In genomic region chr4:98674404-98675173, GRCh38 we compare ENCODE assay signal across 23 cellular contexts. TPM values are rescaled to one million over a fixed set of nuclear protein-coding genes. Genes with fewer than 3 reads are reported as not detected.
DNase-seq lines count a peak whose midpoint lies in the region; ATAC-seq, FAIRE-seq and TF ChIP-seq lines count a peak whose summit lies in the region.
"Had no signal": no experiment of that assay in that cellular context is flagged by ENCODE, and none has a peak within 500 bp of the region (broad histone marks: within the 10 kb centered on the region; RNA-seq: fewer than 3 reads in every experiment).

No MANE protein-coding gene starts in this region.

- H3K14ac ChIP-seq in IMR-90 (replicated peaks; ENCODE audit: low read depth, low read length) = peak overlapping the region; percentile 30; the same call in 1 of the 2 replicates

- no peak overlapping the region for H2BK15ac ChIP-seq in IMR-90 (ENCODE audit: low read depth, low read length)

- TF ChIP-seq POLR2A in IMR-90 (IDR thresholded peaks at IDR 0.05; ENCODE audit: low read depth, low read length) = no peak

- H2AK5ac ChIP-seq in IMR-90 (ENCODE audit: low read depth, low read length) = peak overlapping the region; percentile 64

- peaks cover 15% of the 10 kb centered on the region for H3K27me3 Mint-ChIP-seq in neural progenitor cell (ENCODE audit: insufficient read depth, low read depth)
- H3K27me3 Mint-ChIP-seq: CD4-positive, CD25-positive, alpha-beta regulatory T cell had no signal

- DNase-seq in IMR-90 (peak; percentile 12), amniotic epithelial cell (ENCODE audit: low read depth) (peak; percentile 52), hepatocyte (ENCODE audit: low spot score) (no peak), neural progenitor cell (ENCODE audit: low spot score) (no peak), HCEC 1CT (no peak), pancreas (no peak), PC-3 (no peak)
- DNase-seq: CD4-positive, CD25-positive, alpha-beta regulatory T cell; COR-L47; DND-41; Karpas-422; MV-4-11; NCI-H1105 treated with DMSO at 0.1 percent for 48 hours; NCI-H2029 treated with DMSO at 0.1 percent for 48 hours; NCI-H510A treated with DMSO at 0.1 percent for 48 hours; NCI-H774 had no signal

- H2AFZ ChIP-seq in IMR-90 (replicated peaks; ENCODE audit: low read length, poor library complexity) (no peak overlapping the region), hepatocyte (peak overlapping the region; percentile 45), neural progenitor cell (replicated peaks) (peak overlapping the region; percentile 55), PC-3 (ENCODE audit: low read length) (no peak overlapping the region)

- H3K4me1 Mint-ChIP-seq in neural progenitor cell = peaks cover 16% of the 10 kb centered on the region

- H3K79me1 ChIP-seq in IMR-90 (ENCODE audit: low read depth in 1 of 2, low read length in 2 of 2) = no peaks in the 10 kb centered on the region

- no peak overlapping the region for H4K8ac ChIP-seq in IMR-90 (ENCODE audit: low read depth in 2 of 2, low read length in 2 of 2)

- dilution Hi-C loops in IMR-90 (cut with HindIII; ENCODE audit: low sequenced_read_pairs, unreplicated experiment) = no loop called here

- H3K27me3 ChIP-seq in IMR-90 (ENCODE audit: control insufficient read depth, insufficient read depth, low read length) = no peaks in the 10 kb centered on the region
- H3K27me3 ChIP-seq in hepatocyte = no peaks in the 10 kb centered on the region
- no peaks in the 10 kb centered on the region for H3K27me3 ChIP-seq in neural progenitor cell
- H3K27me3 ChIP-seq in pancreas = peaks cover 0 to 3% (median 0%) of the 10 kb centered on the region in 4 donors
- no peaks in the 10 kb centered on the region for H3K27me3 ChIP-seq in PC-3 (ENCODE audit: low read length)
- H3K27me3 ChIP-seq: SJSA1 had no signal

- no peak overlapping the region for H3K4me2 ChIP-seq in IMR-90 (ENCODE audit: low read depth, low read length)
- H3K4me2 ChIP-seq in hepatocyte = peak overlapping the region; percentile 56
- H3K4me2 ChIP-seq in neural progenitor cell = no peak overlapping the region
- no peak overlapping the region for H3K4me2 ChIP-seq in PC-3 (ENCODE audit: low read length)

- peak; percentile 49 for ATAC-seq in IMR-90 (ENCODE audit: low read depth)
- ATAC-seq in pancreas = no peak
- ATAC-seq in PC-3 = no peak
- ATAC-seq: Right ventricle myocardium inferior had no signal

- H3K27ac ChIP-seq in IMR-90 (ENCODE audit: insufficient read depth, low read length) = no peak overlapping the region
- no peak overlapping the region for H3K27ac ChIP-seq in hepatocyte
- no peak overlapping the region for H3K27ac ChIP-seq in neural progenitor cell
- no peak overlapping the region for H3K27ac ChIP-seq in pancreas
- no peak overlapping the region for H3K27ac ChIP-seq in PC-3 (ENCODE audit: low read length)
- H3K27ac ChIP-seq: SJSA1 had no signal

- no peak overlapping the region for H2BK20ac ChIP-seq in IMR-90 (ENCODE audit: low read depth, low read length)

- H3K4me1 ChIP-seq in IMR-90 (ENCODE audit: control insufficient read depth, insufficient read depth, low read length) (0 out of 2 replicates have a peak, but pooled peaks cover 3% of the 10 kb centered on the region), hepatocyte (ENCODE audit: insufficient read depth) (peaks cover 6% of the 10 kb centered on the region), neural progenitor cell (peaks cover 12% of the 10 kb centered on the region), pancreas (no peaks in the 10 kb centered on the region), PC-3 (ENCODE audit: insufficient read depth, low read length) (no peaks in the 10 kb centered on the region)
- H3K4me1 ChIP-seq: HAP-1, SJSA1 had no signal

- no peak overlapping the region; the same call in 1 of the 2 replicates for H4K5ac ChIP-seq in IMR-90 (ENCODE audit: low read depth, low read length)

- H3K23ac ChIP-seq in IMR-90 (ENCODE audit: low read depth, low read length) = no peak overlapping the region

- WGBS in IMR-90 (ENCODE audit: extremely low coverage in 2 of 2, insufficient read length in 1 of 2), 2 experiments = 50% methylated on average over 1 of the region's 4 CpGs; no CpG with 5 or more reads in 1 of the 2 experiments
- 47% methylated on average over 4 of the region's 4 CpGs for WGBS in hepatocyte (ENCODE audit: low lambda C conversion rate, missing lambda C conversion rate)
- 67 to 69% methylated on average over 4 of the region's 4 CpGs for WGBS in pancreas, 2 donors

- H3K79me2 ChIP-seq in hepatocyte = no peaks in the 10 kb centered on the region
- no peaks in the 10 kb centered on the region for H3K79me2 ChIP-seq in neural progenitor cell (ENCODE audit: low read depth)
- H3K79me2 ChIP-seq in PC-3 (ENCODE audit: low read length) = no peaks in the 10 kb centered on the region

- no peak overlapping the region for H2AK9ac ChIP-seq in IMR-90 (replicated peaks; ENCODE audit: low read depth, low read length, poor library complexity)

- BruUV-seq in IMR-90 (replicated peaks; lab: Mats Ljungman, UMichigan) (no TSS peak), PC-3 (replicated peaks; lab: Mats Ljungman, UMichigan) (no TSS peak)

- FAIRE-seq in pancreas (lab: Jason Lieb, UNC) = no peak
- FAIRE-seq: GM12891, HTR-8/SVneo had no signal

- TF ChIP-seq CTCF in IMR-90 (conservative IDR thresholded peaks at IDR 0.05; ENCODE audit: low read depth, low read length) = no peak
- no peak for TF ChIP-seq CTCF in hepatocyte (IDR thresholded peaks at IDR 0.05; ENCODE audit: poor library complexity)
- TF ChIP-seq CTCF in neural progenitor cell (IDR thresholded peaks at IDR 0.05) = no peak
- TF ChIP-seq CTCF in pancreas (IDR thresholded peaks at IDR 0.05) = no peak
- TF ChIP-seq CTCF in PC-3 (conservative IDR thresholded peaks at IDR 0.05; ENCODE audit: low read depth, low read length) = no peak

- H3F3A ChIP-seq in neural progenitor cell (ENCODE audit: low read depth) = peaks cover 12% of the 10 kb centered on the region
- H3F3A ChIP-seq in PC-3 (ENCODE audit: low read length, unreplicated experiment) = no peaks in the 10 kb centered on the region

- H3K9ac ChIP-seq in IMR-90 (ENCODE audit: low read depth, low read length) (no peak overlapping the region), neural progenitor cell (no peak overlapping the region), PC-3 (ENCODE audit: low read length) (no peak overlapping the region)

- H2BK120ac ChIP-seq in IMR-90 (ENCODE audit: low read depth, low read length) = no peak overlapping the region

- 0 out of 2 replicates have a peak overlapping the region, but pooled peaks have one; percentile 6 for H3K18ac ChIP-seq in IMR-90 (ENCODE audit: low read depth, low read length)

- H3K4ac ChIP-seq in IMR-90 (ENCODE audit: low read depth, low read length) = 0 out of 2 replicates have a peak overlapping the region, but pooled peaks have one; percentile 25

- POLR2A ChIA-PET in IMR-90 (lab: Charles Lee; ENCODE audit: unreplicated experiment) = no interaction called here
- POLR2A ChIA-PET in PC-3 (lab: Charles Lee; ENCODE audit: unreplicated experiment) = no interaction called here

- H2BK5ac ChIP-seq in IMR-90 (ENCODE audit: low read depth, low read length, poor library complexity, severe bottlenecking) = no peak overlapping the region

- no peaks in the 10 kb centered on the region for H3K36me3 Mint-ChIP-seq in neural progenitor cell
- H3K36me3 Mint-ChIP-seq: CD4-positive, CD25-positive, alpha-beta regulatory T cell had no signal

- H3K9me1 ChIP-seq in IMR-90 (ENCODE audit: insufficient read depth, low read length) = no peaks in the 10 kb centered on the region

- CTCF ChIA-PET in IMR-90 (lab: Yijun Ruan, JAX) = no interaction called here
- CTCF ChIA-PET in PC-3 (lab: Charles Lee) = no interaction called here

- no peak overlapping the region for H3K27ac Mint-ChIP-seq in neural progenitor cell
- H3K27ac Mint-ChIP-seq: CD4-positive, CD25-positive, alpha-beta regulatory T cell; IgD-negative memory B cell had no signal

- H4K91ac ChIP-seq in IMR-90 (ENCODE audit: insufficient read depth, low read depth, low read length) = no peak overlapping the region

- H4K20me1 ChIP-seq in IMR-90 (ENCODE audit: insufficient read depth, low read length) (no peaks in the 10 kb centered on the region), hepatocyte (ENCODE audit: insufficient read depth, poor library complexity, severe bottlenecking) (no peaks in the 10 kb centered on the region), neural progenitor cell (ENCODE audit: low read depth) (no peaks in the 10 kb centered on the region), PC-3 (ENCODE audit: low read length) (no peaks in the 10 kb centered on the region)

- H3K56ac ChIP-seq in IMR-90 (ENCODE audit: extremely low read depth, insufficient read depth, low read length) = no peak overlapping the region

- no peaks in the 10 kb centered on the region for H3K9me3 Mint-ChIP-seq in neural progenitor cell
- H3K9me3 Mint-ChIP-seq: IgD-negative memory B cell had no signal

- H3K9me2 ChIP-seq in hepatocyte (replicated peaks; ENCODE audit: insufficient read depth) = no peaks in the 10 kb centered on the region
- no peaks in the 10 kb centered on the region for H3K9me2 ChIP-seq in PC-3 (replicated peaks; ENCODE audit: low read length)

- no peaks in the 10 kb centered on the region for H3K36me3 ChIP-seq in IMR-90 (ENCODE audit: control insufficient read depth, insufficient read depth, low read length)
- H3K36me3 ChIP-seq in hepatocyte (replicated peaks; ENCODE audit: insufficient read depth, low read depth) = no peaks in the 10 kb centered on the region
- no peaks in the 10 kb centered on the region for H3K36me3 ChIP-seq in neural progenitor cell
- no peaks in the 10 kb centered on the region for H3K36me3 ChIP-seq in pancreas
- no peaks in the 10 kb centered on the region for H3K36me3 ChIP-seq in PC-3 (ENCODE audit: low read depth, low read length)
- H3K36me3 ChIP-seq: HAP-1, SJSA1 had no signal

- TF ChIP-seq RAD21 in IMR-90 (IDR thresholded peaks at IDR 0.05; ENCODE audit: low read length) = no peak

- H3K4me3 Mint-ChIP-seq in neural progenitor cell = no peak overlapping the region
- H3K4me3 Mint-ChIP-seq: CD4-positive, CD25-positive, alpha-beta regulatory T cell had no signal

- intact Hi-C loops in IMR-90 (cut with micrococcal nuclease) (no loop called here), pancreas (cut with DNase I) (no loop called here), PC-3 (cut with micrococcal nuclease) (no loop called here)

- no peak overlapping the region for H3K4me3 ChIP-seq in IMR-90 (ENCODE audit: insufficient read depth, low read depth, low read length)
- no peak overlapping the region for H3K4me3 ChIP-seq in hepatocyte
- H3K4me3 ChIP-seq in neural progenitor cell = no peak overlapping the region
- H3K4me3 ChIP-seq in pancreas = no peak overlapping the region
- H3K4me3 ChIP-seq in PC-3 (ENCODE audit: low read length) = no peak overlapping the region
- H3K4me3 ChIP-seq: HAP-1, SJSA1 had no signal

- H3K9me3 ChIP-seq in IMR-90 (ENCODE audit: control insufficient read depth, insufficient read depth, low read length) (no peaks in the 10 kb centered on the region), hepatocyte (ENCODE audit: low read depth) (no peaks in the 10 kb centered on the region), neural progenitor cell (ENCODE audit: low read depth) (no peaks in the 10 kb centered on the region), pancreas (no peaks in the 10 kb centered on the region), PC-3 (ENCODE audit: low read length) (no peaks in the 10 kb centered on the region)
- H3K9me3 ChIP-seq: HAP-1, SJSA1 had no signal

- in situ Hi-C loops in IMR-90 (cut with MboI; ENCODE audit: low sequenced_read_pairs) = loop anchor here (25.0 kb wide), 2 partner anchors 412 to 512 kb away; partner anchors contain the start of gene RAP1GDS1

RNA-seq across cellular contexts. Expression of gene TSPAN5, which starts 16.2 kb away (rescaled TPM):
- total RNA-seq in IMR-90 (2012; rRNA removed) (79.6 and 88.3 TPM in 2 replicates), hepatocyte (22.4 and 26.2 TPM in 2 replicates), neural progenitor cell (ENCODE audit: low replicate concordance) (31.7 and 34.9 TPM in 2 replicates), pancreas (1 to 10 TPM in 4 of 6 donors, under 1 TPM in 2; 0.23 to 2.6 (median 1.5) TPM), PC-3 (2014; rRNA removed) (41.8 and 50.3 TPM in 2 replicates)
- polyA plus RNA-seq in IMR-90 (2012; rRNA removed) (58.2 and 64.8 TPM in 2 replicates), hepatocyte (35.9 and 39.1 TPM in 2 replicates), pancreas (1 to 10 TPM in 1 of 2 donors, under 1 TPM in 1; 0.99 to 1.1 TPM)
- polyA plus RNA-seq in IMR-90 (2012; cell fraction: cytosol; rRNA removed) = 36.9 and 41.6 TPM in 2 replicates
- 21.8 and 70.0 TPM in 2 replicates for polyA plus RNA-seq in IMR-90 (2012; cell fraction: nucleus; rRNA removed; ENCODE audit: low replicate concordance)
- total RNA-seq: OCI-LY7 had no signal

Comparison
In these comparisons a context has a peak if more than half of its experiments do, and no peak if none do; other contexts are left out.
1. DNase-seq: peak in IMR-90 (single experiment) and amniotic epithelial cell (single experiment); none in hepatocyte (single experiment), neural progenitor cell (single experiment), HCEC 1CT (single experiment), pancreas (0 of 6) and PC-3 (single experiment).
2. H2AFZ ChIP-seq: peak in hepatocyte (single experiment) and neural progenitor cell (single experiment); none in IMR-90 (single experiment) and PC-3 (single experiment).